In genomic region chr18:60358516-60358915, GRCh38 we compare ENCODE assay signal across 23 cellular contexts.
DNase-seq lines count a peak whose midpoint lies in the region; ATAC-seq and TF ChIP-seq lines count a peak whose summit lies in the region.
"Had no signal": no experiment of that assay in that cellular context is flagged by ENCODE, and none has a peak within 500 bp of the region (broad histone marks: within the 10 kb centered on the region; RNA-seq: fewer than 3 reads in every experiment).

No MANE protein-coding gene starts in this region.

- no peaks in the 10 kb centered on the region for H3K9me3 Mint-ChIP-seq in stimulated activated memory B cell treated with anti-CD40 and anti-IgM and Interleukin-4, amounts not matched to agents 10 μg/mL and 1 μg/mL and 100 μg/mL, for 72 hours
- H3K9me3 Mint-ChIP-seq: memory B cell, naive B cell had no signal

- no peaks in the 10 kb centered on the region for H3K36me3 Mint-ChIP-seq in stimulated activated memory B cell treated with anti-CD40 and anti-IgM and Interleukin-4, amounts not matched to agents 10 μg/mL and 1 μg/mL and 100 μg/mL, for 72 hours
- H3K36me3 Mint-ChIP-seq: memory B cell, naive B cell had no signal

- H3K4me1 Mint-ChIP-seq in stimulated activated memory B cell treated with anti-CD40 and anti-IgM and Interleukin-4, amounts not matched to agents 10 μg/mL and 1 μg/mL and 100 μg/mL, for 72 hours: no peaks in the 10 kb centered on the region
- H3K4me1 Mint-ChIP-seq: central memory CD8-positive, alpha-beta T cell; memory B cell; naive B cell had no signal

- peak; percentile 36 for DNase-seq in HFF-Myc (ENCODE audit: extremely low read depth, low read depth)
- peak; percentile 26 for DNase-seq in fibroblast of pulmonary artery (ENCODE audit: low read depth)
- no peak for DNase-seq in cerebellar nuclear complex (lab: John Stamatoyannopoulos, UW)
- DNase-seq in NCI-H510A treated with DMSO at 0.1 percent for 48 hours (lab: John Stamatoyannopoulos, UW): no peak
- no peak for DNase-seq in GM19238 (ENCODE audit: insufficient read length, low spot score)
- DNase-seq: Calu3; effector CD8-positive, alpha-beta T cell; GDM1; hippocampal formation; islet precursor cell; Karpas-422; naive B cell; NCI-H1048; NCI-H2029; ovary; right lobe of liver; stimulated activated naive CD4-positive, alpha-beta T cell; tibial artery had no signal

- no peaks in the 10 kb centered on the region for H3K27me3 Mint-ChIP-seq in stimulated activated memory B cell treated with anti-CD40 and anti-IgM and Interleukin-4, amounts not matched to agents 10 μg/mL and 1 μg/mL and 100 μg/mL, for 72 hours
- H3K27me3 Mint-ChIP-seq: central memory CD8-positive, alpha-beta T cell; memory B cell; naive B cell had no signal

- no peak for TF ChIP-seq CTCF in HFF-Myc (IDR thresholded peaks at IDR 0.05; ENCODE audit: low read depth, low read length, missing control alignments)
- TF ChIP-seq CTCF in fibroblast of pulmonary artery (IDR thresholded peaks at IDR 0.05; ENCODE audit: low read length, missing control alignments): no peak

- H3K4me3 Mint-ChIP-seq in stimulated activated memory B cell treated with anti-CD40 and anti-IgM and Interleukin-4, amounts not matched to agents 10 μg/mL and 1 μg/mL and 100 μg/mL, for 72 hours: no peak overlapping the region
- H3K4me3 Mint-ChIP-seq: central memory CD8-positive, alpha-beta T cell; memory B cell; naive B cell had no signal

- H3K4me3 ChIP-seq in HFF-Myc (replicated peaks; ENCODE audit: low read depth, low read length): no peak overlapping the region
- no peak overlapping the region for H3K4me3 ChIP-seq in fibroblast of pulmonary artery (replicated peaks; ENCODE audit: low read depth, low read length)
- H3K4me3 ChIP-seq: BLaER1, ovary, right lobe of liver, tibial artery had no signal

- ATAC-seq in SK-N-SH treated with all-trans-retinoic acid at 6 μM for 48 hours: peak; percentile 95
- ATAC-seq in stimulated activated memory B cell treated with anti-CD40 and anti-IgM and Interleukin-4, amounts not matched to agents 10 μg/mL and 1 μg/mL and 100 μg/mL, for 72 hours: peak; percentile 16
- ATAC-seq: right lobe of liver had no signal

- H3K27ac Mint-ChIP-seq in stimulated activated memory B cell treated with anti-CD40 and anti-IgM and Interleukin-4, amounts not matched to agents 10 μg/mL and 1 μg/mL and 100 μg/mL, for 72 hours: no peak overlapping the region
- H3K27ac Mint-ChIP-seq: memory B cell, naive B cell had no signal

TF ChIP-seq in SK-N-SH treated with all-trans-retinoic acid at 6 μM for 48 hours, 23 proteins besides CTCF, POLR2A, EP300 and RAD21:
- TF ChIP-seq CSDC2 (CRISPR knock-in tag; IDR thresholded peaks at IDR 0.05) (no peak), ISL1 (CRISPR knock-in tag; IDR thresholded peaks at IDR 0.05) (peak; percentile 62)

Comparison
In these comparisons a context has a peak if more than half of its experiments do, and no peak if none do; other contexts are left out.
1. DNase-seq: peak in HFF-Myc (single experiment) and fibroblast of pulmonary artery (single experiment); none in cerebellar nuclear complex (0 of 2), NCI-H510A treated with DMSO at 0.1 percent for 48 hours (single experiment) and GM19238 (single experiment).